Comparison of ENCODE assay signal across 1 cellular context in genomic region chr19:54526972-54527371, GRCh38.
TF ChIP-seq lines count a peak whose summit lies in the region.

No MANE protein-coding gene starts in this region.

TF ChIP-seq in K562, 482 proteins besides CTCF, POLR2A, EP300 and RAD21:
- 0 out of 2 replicates have a peak, but pooled peaks have one; percentile 12 for TF ChIP-seq HMBOX1 (IDR thresholded peaks at IDR 0.05)
- TF ChIP-seq CREB3L1 (IDR thresholded peaks at IDR 0.05; ENCODE audit: borderline replicate concordance, low read depth): peak; percentile 83
- TF ChIP-seq MAFF (IDR thresholded peaks at IDR 0.05; ENCODE audit: low read length): 0 out of 2 replicates have a peak, but pooled peaks have one; percentile 11
- TF ChIP-seq ARHGAP35 (IDR thresholded peaks at IDR 0.05; ENCODE audit: partially characterized antibody): peak; percentile 87
- TF ChIP-seq POLR2H (tag; IDR thresholded peaks at IDR 0.05; ENCODE audit: low read depth): peak; percentile 57; the same call in 1 of the 2 replicates
- peak; percentile 10; the same call in 1 of the 2 replicates for TF ChIP-seq MYC (IDR thresholded peaks at IDR 0.05; ENCODE audit: low read depth, low read length)
- no peak for TF ChIP-seq MYC (CRISPR knock-in tag; IDR thresholded peaks at IDR 0.05; ENCODE audit: borderline replicate concordance, low read depth)
- no peak for TF ChIP-seq ARNT (IDR thresholded peaks at IDR 0.05)
- TF ChIP-seq RBM25 (IDR thresholded peaks at IDR 0.05; ENCODE audit: low read depth, low read length, severe bottlenecking): peak; percentile 17
- peak; percentile 82 to 85 for TF ChIP-seq NRF1 (conservative IDR thresholded peaks at IDR 0.05 in 1 of 2, IDR thresholded peaks at IDR 0.05 in 1 of 2)
- TF ChIP-seq ZHX1 (conservative IDR thresholded peaks at IDR 0.05; ENCODE audit: low read length): 0 out of 2 replicates have a peak, but pooled peaks have one; percentile 57
- peak; percentile 96 for TF ChIP-seq CHD2 (IDR thresholded peaks at IDR 0.05; ENCODE audit: low read depth, low read length)
- no peak for TF ChIP-seq HMG20B (CRISPR knock-in tag; IDR thresholded peaks at IDR 0.05)
- 0 out of 2 replicates have a peak, but pooled peaks have one; percentile 12 for TF ChIP-seq CREM (IDR thresholded peaks at IDR 0.05; ENCODE audit: low read depth)
- TF ChIP-seq SAFB (IDR thresholded peaks at IDR 0.05; ENCODE audit: borderline replicate concordance, low read depth, low read length): no peak
